Comparison of ENCODE assay signal across 6 cellular contexts in genomic region chr20:63538204-63539091, GRCh38. TPM values are rescaled to one million over a fixed set of nuclear protein-coding genes. Genes with fewer than 3 reads are reported as not detected.
DNase-seq lines count a peak whose midpoint lies in the region; ATAC-seq and TF ChIP-seq lines count a peak whose summit lies in the region.

No MANE protein-coding gene starts in this region.

- H3K4me1 ChIP-seq in HCT116 (ENCODE audit: control insufficient read depth in 1 of 2, insufficient read depth in 2 of 2, low read length in 2 of 2), result peaks cover 47 to 94% of the 10 kb centered on the region in 2 experiments
- peaks cover 30% of the 10 kb centered on the region for H3K4me1 ChIP-seq in RWPE2 (ENCODE audit: insufficient read depth, poor library complexity, severe bottlenecking)
- peaks cover 25% of the 10 kb centered on the region for H3K4me1 ChIP-seq in left ventricle myocardium inferior

- no peak for TF ChIP-seq RAD21 in HCT116 (IDR thresholded peaks at IDR 0.05; ENCODE audit: low read depth)

- TF ChIP-seq CTCF in HCT116 (IDR thresholded peaks at IDR 0.05 in 2 of 3, conservative IDR thresholded peaks at IDR 0.05 in 1 of 3; ENCODE audit: borderline replicate concordance in 1 of 3, insufficient read depth in 1 of 3, low read depth in 2 of 3, low read length in 2 of 3) (peak in 1 of 3 experiments; percentile 31; a peak in 1 of 6 replicates), RWPE2 (IDR thresholded peaks at IDR 0.05; ENCODE audit: poor library complexity, severe bottlenecking) (peak; percentile 99), left ventricle myocardium inferior (IDR thresholded peaks at IDR 0.05; ENCODE audit: borderline replicate concordance) (peak; percentile 42)

- CTCF ChIA-PET in HCT116 (lab: Charles Lee), result interaction anchor here (0.6 to 3.3 kb wide), 29 partner anchors 10 to 701 kb away, joined by 3 to 30 read pairs (median 4); partner anchors contain the start of genes ARFRP1, HELZ2, PPDPF and PRPF6

- no peaks in the 10 kb centered on the region for H4K20me1 ChIP-seq in HCT116 (ENCODE audit: insufficient read depth)

- intact Hi-C loops in HCT116 (cut with micrococcal nuclease) (loop anchor here (2.0 to 10.0 kb wide), 8 partner anchors 34 to 436 kb away; partner anchors contain the start of genes GMEB2, TNFRSF6B and TPD52L2), left ventricle myocardium inferior (cut with micrococcal nuclease) (loop anchor here (5.0 kb wide), 1 partner anchor 434 kb away; no protein-coding TSS in a partner anchor)

- H3K79me2 ChIP-seq in HCT116 (ENCODE audit: insufficient read depth, low read length), result no peaks in the 10 kb centered on the region

- POLR2A ChIA-PET in HCT116 (lab: Charles Lee), result interaction anchor here (1.0 to 3.3 kb wide), 10 partner anchors 15 to 442 kb away, joined by 3 to 9 read pairs (median 4); partner anchors contain the start of genes PPDPF and TNFRSF6B

- no peaks in the 10 kb centered on the region for H3K9me2 ChIP-seq in HCT116 (ENCODE audit: insufficient read depth)

- peak overlapping the region; percentile 97 for H3K27ac ChIP-seq in HCT116 (ENCODE audit: low read depth, low read length)
- peak overlapping the region; percentile 81 for H3K27ac ChIP-seq in RWPE2 (ENCODE audit: poor library complexity, severe bottlenecking)
- peak overlapping the region; percentile 66 for H3K27ac ChIP-seq in left ventricle myocardium inferior (replicated peaks)

- TF ChIP-seq POLR2A in HCT116 (IDR thresholded peaks at IDR 0.05; ENCODE audit: borderline replicate concordance, extremely low read depth, insufficient read depth, insufficient read length), result no peak

- H3K9ac ChIP-seq in HCT116 (ENCODE audit: low read length), result peak overlapping the region; percentile 76

- BruUV-seq in HCT116 (replicated peaks; lab: Mats Ljungman, UMichigan), result no TSS peak

- H3K4me2 ChIP-seq in HCT116 (ENCODE audit: low read length), result peak overlapping the region; percentile 99

- DNase-seq in HCT116 (ENCODE audit: low read depth, low spot score) (no peak), RWPE2 (ENCODE audit: low spot score) (peak; percentile 88), left ventricle myocardium inferior (no peak), HK-2 (ENCODE audit: unreplicated experiment) (no peak), GDM1 (lab: John Stamatoyannopoulos, UW) (no peak)

- peak; percentile 26 for ATAC-seq in HCT116
- peak; percentile 2 for ATAC-seq in RWPE2 (ENCODE audit: low read depth)
- ATAC-seq in GM21528 (IDR thresholded peaks at IDR 0.05; ENCODE audit: low FRiP score, unreplicated experiment), result no peak

- H3K9me3 ChIP-seq in HCT116 (ENCODE audit: control insufficient read depth in 1 of 2, insufficient read depth in 1 of 2, low read depth in 1 of 2, low read length in 2 of 2) (no peaks in the 10 kb centered on the region), RWPE2 (ENCODE audit: severe bottlenecking) (no peaks in the 10 kb centered on the region), left ventricle myocardium inferior (replicated peaks) (no peaks in the 10 kb centered on the region)

- H3K4me3 ChIP-seq in HCT116 (replicated peaks in 1 of 2; ENCODE audit: low read depth in 1 of 2, low read length in 2 of 2) (peak overlapping the region; percentile 67), RWPE2 (ENCODE audit: severe bottlenecking) (peak overlapping the region; percentile 37), left ventricle myocardium inferior (peak overlapping the region; percentile 55)

- RAD21 ChIA-PET in HCT116 (lab: Charles Lee; ENCODE audit: low non-redundant PET in 1 of 2, low total read pairs in 2 of 2, uncharacterized antibody in 2 of 2, unreplicated experiment in 2 of 2), result interaction anchor here (0.6 to 2.0 kb wide), 18 partner anchors 9 to 538 kb away, joined by 3 to 8 read pairs (median 4); partner anchors contain the start of genes LIME1 (in 1 of the 2), PPDPF (in 1 of the 2) and TPD52L2 (in 1 of the 2)

- no peak overlapping the region for H2AFZ ChIP-seq in HCT116 (ENCODE audit: low read depth, low read length, poor library complexity, severe bottlenecking)

- no peaks in the 10 kb centered on the region for H3K36me3 ChIP-seq in HCT116 (ENCODE audit: control insufficient read depth in 1 of 2, insufficient read depth in 2 of 2, low read length in 2 of 2)
- H3K36me3 ChIP-seq in RWPE2 (ENCODE audit: low read depth), result no peaks in the 10 kb centered on the region
- H3K36me3 ChIP-seq in left ventricle myocardium inferior, result no peaks in the 10 kb centered on the region

- H3K27me3 ChIP-seq in HCT116 (ENCODE audit: insufficient read depth, low read length), result no peaks in the 10 kb centered on the region
- no peaks in the 10 kb centered on the region for H3K27me3 ChIP-seq in RWPE2 (ENCODE audit: insufficient read depth, poor library complexity, severe bottlenecking)
- peaks cover 33% of the 10 kb centered on the region for H3K27me3 ChIP-seq in left ventricle myocardium inferior (ENCODE audit: low read depth)

TF ChIP-seq in HCT116, 20 proteins besides CTCF, POLR2A, EP300 and RAD21:
- TF ChIP-seq POLR2AphosphoS5 (IDR thresholded peaks at IDR 0.05; ENCODE audit: low read depth, low read length), result peak; percentile 50; the same call in 1 of the 2 replicates
- no peak for TF ChIP-seq MAX (IDR thresholded peaks at IDR 0.05)
TF ChIP-seq in HCT116: peak in this region for 1.

RNA-seq across cellular contexts. Expression of gene PTK6, which starts 1.3 kb away (rescaled TPM):
- total RNA-seq in HCT116 (2021; ENCODE audit: unreplicated experiment) (6.7 TPM), left ventricle myocardium inferior (not detected)
- 7.2 and 8.0 TPM in 2 replicates for polyA plus RNA-seq in HCT116 (2012)

RNA-seq across cellular contexts. Expression of gene SRMS, which starts 9.1 kb away (rescaled TPM):
- total RNA-seq in HCT116 (2021; ENCODE audit: unreplicated experiment) (3.2 TPM), left ventricle myocardium inferior (not detected)
- polyA plus RNA-seq in HCT116 (2012), result 1.8 and 2.5 TPM in 2 replicates

RNA-seq across cellular contexts. Expression of gene FNDC11, which starts 15.5 kb away (rescaled TPM):
- total RNA-seq in HCT116 (2021; ENCODE audit: unreplicated experiment) (5.5 TPM), left ventricle myocardium inferior (0.14 TPM)
- polyA plus RNA-seq in HCT116 (2012), result 3.1 TPM in 2 replicates

RNA-seq across cellular contexts. Expression of gene PPDPF, which starts 17.9 kb away (rescaled TPM):
- total RNA-seq in HCT116 (2021; ENCODE audit: unreplicated experiment) (346 TPM), left ventricle myocardium inferior (371 TPM)
- 308 and 356 TPM in 2 replicates for polyA plus RNA-seq in HCT116 (2012)

RNA-seq across cellular contexts. Expression of gene HELZ2, which starts 35.6 kb away (rescaled TPM):
- total RNA-seq in HCT116 (2021; ENCODE audit: unreplicated experiment), result 44.0 TPM
- polyA plus RNA-seq in HCT116 (2012), result 40.3 and 54.7 TPM in 2 replicates
- 10.6 TPM for total RNA-seq in left ventricle myocardium inferior
